Comparison of ENCODE assay signal across 9 cellular contexts in the genomic region with DNA sequence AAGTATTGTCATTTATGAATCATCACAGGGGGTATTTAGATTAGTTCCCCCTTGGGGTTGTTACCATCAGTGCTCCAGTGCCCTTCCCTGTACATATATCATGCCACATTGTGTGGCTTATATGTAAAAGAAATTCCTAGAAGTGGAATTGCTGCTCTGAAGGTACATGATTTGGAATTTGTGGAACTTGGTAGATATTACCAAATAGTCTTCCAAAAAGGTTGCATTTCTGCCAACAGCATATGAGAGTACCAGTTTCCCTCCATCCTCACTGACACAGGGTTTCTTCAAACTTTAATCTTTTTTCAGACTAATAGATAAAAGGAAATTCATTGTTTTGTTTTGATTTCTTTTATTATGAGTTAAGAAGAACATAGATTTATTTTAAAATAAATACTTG. TPM values are rescaled to one million over a fixed set of nuclear protein-coding genes. Genes with fewer than 3 reads are reported as not detected.
DNase-seq lines count a peak whose midpoint lies in the region; ATAC-seq and TF ChIP-seq lines count a peak whose summit lies in the region.
"Had no signal": no experiment of that assay in that cellular context is flagged by ENCODE, and none has a peak within 500 bp of the region (broad histone marks: within the 10 kb centered on the region; RNA-seq: fewer than 3 reads in every experiment).

No MANE protein-coding gene starts in this region.

- intact Hi-C loops in heart right ventricle (cut with DNase I): loop anchor here in 1 of 10 donors (10.0 kb wide), 1 partner anchor 121 kb away; the partner anchor contains the start of gene PRPF38B
- intact Hi-C loops in left ventricle myocardium superior (cut with micrococcal nuclease): no loop called here
- intact Hi-C loops in esophagus muscularis mucosa (cut with DNase I): no loop called here

- peak overlapping the region; percentile 83 for H3K4me2 ChIP-seq in osteoblast (ENCODE audit: insufficient read depth, low read length)

- ATAC-seq in heart right ventricle (no peak), left ventricle myocardium superior (no peak)
- ATAC-seq: activated CD8-positive, alpha-beta T cell treated with anti-CD3 and anti-CD28 coated beads, Interleukin-2, amount 10 ng/mL, durations not matched to agents 7 days and 5 days had no signal

- no peaks in the 10 kb centered on the region for H4K20me1 ChIP-seq in osteoblast (ENCODE audit: insufficient read depth, low read length)

- no peak overlapping the region for H3K4me3 ChIP-seq in heart right ventricle
- H3K4me3 ChIP-seq in esophagus muscularis mucosa: no peak overlapping the region
- no peak overlapping the region for H3K4me3 ChIP-seq in osteoblast (ENCODE audit: insufficient read depth, low read length)
- H3K4me3 ChIP-seq in urinary bladder (ENCODE audit: low read depth, low read length): no peak overlapping the region

- peak overlapping the region in 8 of 10 donors; percentile 63 to 86 (median 82) for H3K27ac ChIP-seq in heart right ventricle
- peak overlapping the region; percentile 82 to 91 (median 85) for H3K27ac ChIP-seq in esophagus muscularis mucosa (replicated peaks in 1 of 4)
- H3K27ac ChIP-seq in osteoblast (ENCODE audit: low read depth, low read length): peak overlapping the region; percentile 99
- peak overlapping the region; percentile 50 for H3K27ac ChIP-seq in urinary bladder (ENCODE audit: low read depth)

- no peaks in the 10 kb centered on the region for H3K9me3 ChIP-seq in heart right ventricle
- no peaks in the 10 kb centered on the region for H3K9me3 ChIP-seq in esophagus muscularis mucosa
- H3K9me3 ChIP-seq in osteoblast (ENCODE audit: low read depth, low read length): no peaks in the 10 kb centered on the region

- no peak for TF ChIP-seq EP300 in esophagus muscularis mucosa (IDR thresholded peaks at IDR 0.05)

- DNase-seq in heart right ventricle (no peak), left ventricle myocardium superior (no peak), esophagus muscularis mucosa (ENCODE audit: extremely low spot score) (no peak), osteoblast (ENCODE audit: insufficient read length, low spot score, missing footprints) (no peak), kidney glomerular epithelial cell (lab: John Stamatoyannopoulos, UW) (no peak)
- no peak for DNase-seq in activated CD4-positive, alpha-beta T cell treated with anti-CD3 and anti-CD28 coated beads for 4 hours
- DNase-seq in activated naive CD4-positive, alpha-beta T cell treated with Interleukin-2 at 50 U/mL for 16 hours: no peak
- DNase-seq: activated CD8-positive, alpha-beta T cell treated with anti-CD3 and anti-CD28 coated beads, Interleukin-2, amount 10 ng/mL, durations not matched to agents 7 days and 5 days had no signal

- H3K4me1 ChIP-seq in heart right ventricle (peaks cover 0 to 30% (median 14%) of the 10 kb centered on the region in 9 donors), esophagus muscularis mucosa (peaks cover 16 to 53% (median 43%) of the 10 kb centered on the region in 4 donors), osteoblast (ENCODE audit: insufficient read depth, low read length) (peaks cover 32% of the 10 kb centered on the region), urinary bladder (ENCODE audit: insufficient read depth) (peaks cover 1% of the 10 kb centered on the region)

- TF ChIP-seq POLR2A in esophagus muscularis mucosa (IDR thresholded peaks at IDR 0.05; ENCODE audit: low read depth): no peak

- H3K27me3 ChIP-seq in heart right ventricle (no peaks in the 10 kb centered on the region), esophagus muscularis mucosa (no peaks in the 10 kb centered on the region), osteoblast (ENCODE audit: insufficient read depth, low read length) (no peaks in the 10 kb centered on the region)

- peaks cover 0 to 16% (median 0%) of the 10 kb centered on the region in 9 donors for H3K36me3 ChIP-seq in heart right ventricle
- peaks cover 0 to 10% (median 6%) of the 10 kb centered on the region in 4 donors for H3K36me3 ChIP-seq in esophagus muscularis mucosa
- peaks cover 10% of the 10 kb centered on the region for H3K36me3 ChIP-seq in osteoblast (ENCODE audit: insufficient read depth, low read length)
- H3K36me3 ChIP-seq in urinary bladder (ENCODE audit: insufficient read depth): no peaks in the 10 kb centered on the region

- no peak for TF ChIP-seq CTCF in heart right ventricle (IDR thresholded peaks at IDR 0.05)
- TF ChIP-seq CTCF in esophagus muscularis mucosa (IDR thresholded peaks at IDR 0.05): no peak
- TF ChIP-seq CTCF in osteoblast (IDR thresholded peaks at IDR 0.05; ENCODE audit: extremely low read depth, low read depth, low read length): no peak

- H2AFZ ChIP-seq in osteoblast (ENCODE audit: low read length): no peak overlapping the region

- H3K79me2 ChIP-seq in osteoblast (ENCODE audit: insufficient read depth, low read length): no peaks in the 10 kb centered on the region

RNA-seq across cellular contexts. Expression of gene AKNAD1, which starts 41.3 kb away (rescaled TPM):
- total RNA-seq in heart right ventricle (not detected), left ventricle myocardium superior (not detected), esophagus muscularis mucosa (1 to 10 TPM in 3 of 4 donors, under 1 TPM in 1; 0.13 to 7.5 (median 1.5) TPM), osteoblast (not detected in 2 replicates), urinary bladder (1.8 TPM)
- polyA plus RNA-seq in heart right ventricle (under 1 TPM; 0.06 to 0.15 TPM), urinary bladder (1.2 TPM)
- total RNA-seq: activated CD8-positive, alpha-beta T cell treated with anti-CD3 and anti-CD28 coated beads, Interleukin-2, amount 10 ng/mL, durations not matched to agents 7 days and 5 days had no signal
